25 cellular contexts compared by ENCODE assay signal in the genomic region with DNA sequence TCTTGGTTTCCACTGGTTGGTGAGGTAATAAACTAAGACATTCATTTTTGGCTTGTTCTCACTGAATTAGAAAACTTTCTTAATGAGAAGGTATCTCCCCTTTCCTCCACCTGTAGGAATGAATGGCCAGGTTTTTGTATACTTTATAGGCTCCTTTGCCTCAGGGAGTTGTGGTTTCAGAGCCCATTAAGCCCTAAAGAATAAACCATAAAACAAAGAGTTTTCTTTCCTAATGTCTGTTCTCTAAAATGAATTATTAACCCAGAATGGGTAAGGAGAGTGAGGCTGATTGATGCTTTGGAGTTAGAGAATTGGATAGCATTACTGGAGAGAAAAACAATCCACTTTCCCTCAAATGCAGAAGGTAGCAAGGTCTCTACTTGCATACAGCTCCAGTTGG.
A peak's percentile ranks its signal among the peaks of the same experiment; 100 is the strongest.
DNase-seq lines count a peak whose midpoint lies in the region; ATAC-seq, FAIRE-seq and TF ChIP-seq lines count a peak whose summit lies in the region.
"Had no signal": no experiment of that assay in that cellular context is flagged by ENCODE, and none has a peak within 500 bp of the region (broad histone marks: within the 10 kb centered on the region; RNA-seq: fewer than 3 reads in every experiment).

No MANE protein-coding gene starts in this region.

- TF ChIP-seq CTCF in heart right ventricle (IDR thresholded peaks at IDR 0.05) (no peak), D721Med (IDR thresholded peaks at IDR 0.05; ENCODE audit: insufficient read depth, missing control alignments) (no peak)

- peak overlapping the region; percentile 19 for H3K27ac ChIP-seq in right cardiac atrium (ENCODE audit: low read length)
- H3K27ac ChIP-seq in heart right ventricle: no peak overlapping the region
- H3K27ac ChIP-seq in caudate nucleus (ENCODE audit: low read depth, low read length): peak overlapping the region; percentile 39
- H3K27ac ChIP-seq: HL-60, SJCRH30 had no signal

- H3K4me1 Mint-ChIP-seq in memory B cell: peaks cover 3% of the 10 kb centered on the region

- FAIRE-seq in D721Med (lab: Jason Lieb, UNC): no peak
- FAIRE-seq: GM12891, HepG2, K562, RCC 7860 had no signal

- H3K27me3 Mint-ChIP-seq in memory B cell: no peaks in the 10 kb centered on the region
- H3K27me3 Mint-ChIP-seq: CD4-positive, CD25-positive, alpha-beta regulatory T cell had no signal

- peaks cover 9% of the 10 kb centered on the region for H3K36me3 Mint-ChIP-seq in memory B cell

- no peak overlapping the region for H3K4me3 Mint-ChIP-seq in memory B cell
- H3K4me3 Mint-ChIP-seq: CD4-positive, CD25-positive, alpha-beta regulatory T cell; H9; HFFc6 had no signal

- no peaks in the 10 kb centered on the region for H3K36me3 ChIP-seq in heart right ventricle
- H3K36me3 ChIP-seq: SJCRH30 had no signal

- H3K27ac Mint-ChIP-seq in memory B cell: peak overlapping the region; percentile 50
- H3K27ac Mint-ChIP-seq: CD4-positive, CD25-positive, alpha-beta regulatory T cell; H9; HFFc6 had no signal

- no peaks in the 10 kb centered on the region for H3K9me3 ChIP-seq in right cardiac atrium (ENCODE audit: control insufficient read depth, low read length)
- H3K9me3 ChIP-seq in heart right ventricle: no peaks in the 10 kb centered on the region
- H3K9me3 ChIP-seq: SJCRH30 had no signal

- intact Hi-C loops in right cardiac atrium (cut with DNase I) (no loop called here), heart right ventricle (cut with DNase I) (loop anchor here in 6 of 10 donors (5.0 to 10.0 kb wide), 4 partner anchors 53 to 803 kb away; no protein-coding TSS in a partner anchor)

- H3K9me3 Mint-ChIP-seq in memory B cell: no peaks in the 10 kb centered on the region
- H3K9me3 Mint-ChIP-seq: CD4-positive, CD25-positive, alpha-beta regulatory T cell; H9; HFFc6 had no signal

- DNase-seq in right cardiac atrium: no peak
- DNase-seq in heart right ventricle: no peak
- no peak for DNase-seq in caudate nucleus (lab: John Stamatoyannopoulos, UW)
- no peak for DNase-seq in memory B cell (ENCODE audit: low spot score in 2 of 2)
- DNase-seq in NCI-H1436 (lab: John Stamatoyannopoulos, UW): no peak
- no peak for DNase-seq in D721Med (ENCODE audit: insufficient read length, low spot score)
- DNase-seq: CD4-positive, CD25-positive, alpha-beta regulatory T cell; DMS 273 treated with DMSO at 0.1 percent for 48 hours; DND-41; H9; HFFc6; MM.1S; NCI-H1048; NCI-H1436 treated with DMSO at 0.1 percent for 48 hours; NCI-H1930; NCI-H2171 treated with DMSO at 0.1 percent for 48 hours; NCI-H524 treated with DMSO at 0.1 percent for 48 hours; NCI-H82; SJCRH30 had no signal

- no peaks in the 10 kb centered on the region for H3K27me3 ChIP-seq in right cardiac atrium (ENCODE audit: control insufficient read depth, insufficient read depth)
- H3K27me3 ChIP-seq in heart right ventricle: no peaks in the 10 kb centered on the region
- H3K27me3 ChIP-seq: SJCRH30 had no signal

- ATAC-seq in right cardiac atrium (no peak), heart right ventricle (no peak), memory B cell (ENCODE audit: low read depth) (no peak), HG02852 (IDR thresholded peaks at IDR 0.05; ENCODE audit: unreplicated experiment) (no peak)
- ATAC-seq: HepG2, K562 had no signal

- H3K4me3 ChIP-seq in right cardiac atrium (ENCODE audit: low read length) (no peak overlapping the region), heart right ventricle (no peak overlapping the region)
- H3K4me3 ChIP-seq: K562, SJCRH30 had no signal

- peaks cover 5% of the 10 kb centered on the region for H3K4me1 ChIP-seq in right cardiac atrium (ENCODE audit: control insufficient read depth, insufficient read depth, low read length)
- H3K4me1 ChIP-seq in heart right ventricle: peaks cover 5 to 54% (median 34%) of the 10 kb centered on the region in 9 donors
- H3K4me1 ChIP-seq: SJCRH30 had no signal

Comparison
In these comparisons a context has a peak if more than half of its experiments do, and no peak if none do; other contexts are left out.
1. H3K27ac ChIP-seq: peak in right cardiac atrium (single experiment) and caudate nucleus (single experiment); none in heart right ventricle (0 of 10).
2. intact Hi-C loops: an anchor here in heart right ventricle (5.0 to 10.0 kb wide); none called in right cardiac atrium.